ENCODE assay signal across 8 cellular contexts in the genomic region with DNA sequence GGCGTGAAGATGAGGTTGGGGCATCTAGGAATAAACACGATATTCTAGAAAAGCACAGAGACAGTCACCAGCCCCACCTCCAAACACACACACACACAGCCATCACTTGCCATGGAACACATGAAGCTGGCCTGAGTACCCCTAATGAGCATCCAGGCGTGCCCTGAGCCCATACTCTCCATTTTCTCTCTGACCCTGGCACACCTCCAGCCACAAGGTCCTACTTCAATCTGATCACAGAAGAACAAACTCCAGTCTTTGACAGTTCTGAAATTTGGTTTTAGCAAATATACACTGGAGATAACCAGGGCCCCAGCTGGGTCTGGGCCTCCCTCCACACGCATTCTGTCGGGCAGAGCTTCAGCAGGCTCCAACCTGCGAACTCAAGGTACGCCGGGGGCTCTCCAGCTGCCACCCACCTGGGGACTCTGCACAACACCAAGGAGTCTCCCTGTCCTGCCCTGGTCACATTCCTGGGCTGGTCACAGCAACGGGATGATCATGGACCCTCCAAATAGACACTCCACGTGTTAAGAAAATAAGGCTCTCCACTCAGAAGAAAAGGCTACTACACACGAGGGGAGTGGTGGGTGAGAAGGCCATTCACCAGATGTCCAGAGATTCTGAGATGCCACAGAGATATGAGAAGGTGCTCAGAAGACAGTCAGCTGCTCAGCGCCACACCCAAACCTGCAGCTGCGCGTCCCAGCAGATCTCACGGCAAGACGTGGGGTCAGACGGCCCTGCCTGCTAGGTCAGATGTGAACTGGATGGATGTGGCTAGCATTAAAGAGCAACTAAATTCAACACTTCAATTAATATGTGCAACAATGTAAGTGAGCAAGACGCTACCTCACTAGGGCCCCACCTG. TPM values are rescaled to one million over a fixed set of nuclear protein-coding genes. Genes with fewer than 3 reads are reported as not detected.
DNase-seq lines count a peak whose midpoint lies in the region; ATAC-seq lines count a peak whose summit lies in the region.

No MANE protein-coding gene starts in this region.

- H3K27ac Mint-ChIP-seq in activated T-helper 17 cell treated with anti-CD3 and anti-CD28 coated beads, Interleukin-2, amount 50 U/mL, for 72 hours = peak overlapping the region; percentile 55

- DNase-seq in NCI-H1092 (lab: John Stamatoyannopoulos, UW) (no peak), NCI-H1048 (lab: John Stamatoyannopoulos, UW) (no peak), SJCRH30 (no peak)
- no peak for DNase-seq in activated CD4-positive, CD25-positive, alpha-beta regulatory T cell (lab: John Stamatoyannopoulos, UW)

- peak overlapping the region; percentile 71 for H3K4me3 Mint-ChIP-seq in activated T-helper 17 cell treated with anti-CD3 and anti-CD28 coated beads, Interleukin-2, amount 50 U/mL, for 72 hours

- H3K9me3 Mint-ChIP-seq in activated T-helper 17 cell treated with anti-CD3 and anti-CD28 coated beads, Interleukin-2, amount 50 U/mL, for 72 hours = no peaks in the 10 kb centered on the region

- ATAC-seq in GM18870 (IDR thresholded peaks at IDR 0.05; ENCODE audit: unreplicated experiment) = peak; percentile 5
- ATAC-seq in HG02885 (IDR thresholded peaks at IDR 0.05; ENCODE audit: poor library complexity, unreplicated experiment) = peak; percentile 31
- ATAC-seq in activated T-helper 17 cell treated with anti-CD3 and anti-CD28 coated beads, Interleukin-2, amount 50 U/mL, for 72 hours (replicated peaks) = peak; percentile 0

- H3K36me3 ChIP-seq in muscle layer of duodenum (ENCODE audit: control insufficient read depth in 1 of 2, insufficient read depth in 2 of 2, low read length in 2 of 2) = no peaks in the 10 kb centered on the region
- 0 out of 2 replicates have a peak, but pooled peaks cover 5% of the 10 kb centered on the region for H3K36me3 ChIP-seq in SJCRH30

- H3K27ac ChIP-seq in muscle layer of duodenum (ENCODE audit: low read length) (peak overlapping the region; percentile 83), SJCRH30 (no peak overlapping the region)

- H3K4me3 ChIP-seq in muscle layer of duodenum (ENCODE audit: low read depth in 1 of 2, low read length in 2 of 2) (peak overlapping the region in 1 of 2 donors; percentile 21), SJCRH30 (no peak overlapping the region)

- H3K9me3 ChIP-seq in muscle layer of duodenum (ENCODE audit: control insufficient read depth in 1 of 2, low read length in 2 of 2) = no peaks in the 10 kb centered on the region
- H3K9me3 ChIP-seq in SJCRH30 (replicated peaks) = no peaks in the 10 kb centered on the region

- H3K27me3 ChIP-seq in muscle layer of duodenum (ENCODE audit: low read depth, low read length) = no peaks in the 10 kb centered on the region
- no peaks in the 10 kb centered on the region for H3K27me3 ChIP-seq in SJCRH30

- H3K4me1 Mint-ChIP-seq in activated T-helper 17 cell treated with anti-CD3 and anti-CD28 coated beads, Interleukin-2, amount 50 U/mL, for 72 hours = peaks cover 43% of the 10 kb centered on the region

- H3K36me3 Mint-ChIP-seq in activated T-helper 17 cell treated with anti-CD3 and anti-CD28 coated beads, Interleukin-2, amount 50 U/mL, for 72 hours (ENCODE audit: low read depth) = no peaks in the 10 kb centered on the region

- H3K4me1 ChIP-seq in muscle layer of duodenum (ENCODE audit: control insufficient read depth in 1 of 2, insufficient read depth in 2 of 2, low read length in 2 of 2) (peaks cover 43 to 67% of the 10 kb centered on the region in 2 donors), SJCRH30 (peaks cover 31% of the 10 kb centered on the region)

- H3K27me3 Mint-ChIP-seq in activated T-helper 17 cell treated with anti-CD3 and anti-CD28 coated beads, Interleukin-2, amount 50 U/mL, for 72 hours = no peaks in the 10 kb centered on the region

RNA-seq across cellular contexts. Expression of gene PNMA1, which starts 57.0 kb away (rescaled TPM):
- 10 to 100 TPM; 37.3 to 41.2 TPM for total RNA-seq in activated T-helper 17 cell treated with anti-CD3 and anti-CD28 coated beads, Interleukin-2, amount 50 U/mL, for 72 hours
- total RNA-seq in SJCRH30 (2014; rRNA removed; shearing (Covaris generic)) = 11.0 and 11.3 TPM in 2 replicates
